ENCODE assay signal across 13 cellular contexts in the genomic region with DNA sequence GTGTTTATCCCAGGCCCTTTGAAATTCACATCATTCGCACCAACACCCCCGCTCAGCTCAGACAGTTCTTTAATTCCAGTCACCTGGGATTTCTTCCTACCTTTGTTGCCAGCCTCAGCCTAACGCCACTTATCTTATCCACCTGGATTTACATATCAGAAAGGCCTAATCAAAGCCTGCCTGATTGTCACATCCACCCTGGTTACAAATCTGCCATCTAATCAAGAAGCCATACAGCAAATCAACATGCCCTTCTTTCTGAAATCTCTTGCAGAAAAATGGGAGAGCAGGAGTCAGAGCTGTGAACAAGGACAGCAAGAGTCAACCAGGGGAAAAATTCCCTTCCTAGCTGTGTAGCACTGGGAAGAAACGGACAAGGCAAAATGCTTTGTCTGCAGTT.
DNase-seq lines count a peak whose midpoint lies in the region; ATAC-seq and TF ChIP-seq lines count a peak whose summit lies in the region.
"Had no signal": no experiment of that assay in that cellular context is flagged by ENCODE, and none has a peak within 500 bp of the region (broad histone marks: within the 10 kb centered on the region; RNA-seq: fewer than 3 reads in every experiment).

No MANE protein-coding gene starts in this region.

- H3K4me1 ChIP-seq in HUES64 (ENCODE audit: insufficient read depth, low read length) (peaks cover 58% of the 10 kb centered on the region), neuronal stem cell (ENCODE audit: control insufficient read depth in 2 of 2, insufficient read depth in 1 of 2, low read depth in 1 of 2, low read length in 2 of 2) (peaks cover 22 to 29% of the 10 kb centered on the region in 2 donors)
- H3K4me1 ChIP-seq: BE2C had no signal

- POLR2A ChIA-PET in GM10248 (lab: Yijun Ruan, JAX) = no interaction called here

- H4K91ac ChIP-seq in neuronal stem cell (ENCODE audit: low read depth, low read length, poor library complexity) = no peak overlapping the region

- TF ChIP-seq CTCF in GM10248 (IDR thresholded peaks at IDR 0.05; ENCODE audit: control extremely low read depth, extremely low read depth, low read depth, missing control alignments) = no peak

- H3K9ac ChIP-seq in HUES64 (ENCODE audit: low read depth, low read length) (no peak overlapping the region), neuronal stem cell (ENCODE audit: low read depth, low read length, poor library complexity) (no peak overlapping the region)

- no peak overlapping the region for H2BK15ac ChIP-seq in neuronal stem cell (ENCODE audit: low read length)

- ATAC-seq in HG03571 (IDR thresholded peaks at IDR 0.05; ENCODE audit: unreplicated experiment) = no peak

- no peaks in the 10 kb centered on the region for H3K79me1 ChIP-seq in neuronal stem cell (ENCODE audit: low read depth, low read length)

- H3K18ac ChIP-seq in neuronal stem cell (ENCODE audit: low read length) = no peak overlapping the region

- no peak overlapping the region for H3K23ac ChIP-seq in neuronal stem cell (ENCODE audit: low read depth, low read length, poor library complexity)

- no peak overlapping the region for H2BK5ac ChIP-seq in neuronal stem cell (ENCODE audit: low read length)

- H3K36me3 ChIP-seq in H7 (replicated peaks; ENCODE audit: control insufficient read depth, insufficient read depth, low read length) = no peaks in the 10 kb centered on the region
- no peaks in the 10 kb centered on the region for H3K36me3 ChIP-seq in HUES64 (ENCODE audit: insufficient read depth, low read length)
- H3K36me3 ChIP-seq in neuronal stem cell (replicated peaks in 1 of 2; ENCODE audit: control insufficient read depth in 2 of 2, insufficient read depth in 2 of 2, low read length in 2 of 2) = no peaks in the 10 kb centered on the region
- H3K36me3 ChIP-seq: BE2C had no signal

- H3K27me3 ChIP-seq in H7 (ENCODE audit: control insufficient read depth, insufficient read depth, low read length) (no peaks in the 10 kb centered on the region), HUES64 (ENCODE audit: insufficient read depth, low read length) (no peaks in the 10 kb centered on the region), neuronal stem cell (ENCODE audit: control insufficient read depth in 3 of 3, insufficient read depth in 3 of 3, low read depth in 1 of 3, low read length in 3 of 3) (no peaks in the 10 kb centered on the region)
- H3K27me3 ChIP-seq: BE2C had no signal

- H2AFZ ChIP-seq in neuronal stem cell (ENCODE audit: low read length) = peak overlapping the region; percentile 27

- no peak overlapping the region for H3K4ac ChIP-seq in neuronal stem cell (ENCODE audit: low read length)

- no peak overlapping the region for H3K4me2 ChIP-seq in neuronal stem cell (ENCODE audit: insufficient read depth, low read length, poor library complexity, severe bottlenecking)

- 34% methylated on average over 4 of the region's 4 CpGs for WGBS in HUES64
- no CpG with 5 or more reads among the region's 4 CpGs for WGBS in neuronal stem cell (ENCODE audit: extremely low coverage in 2 of 2, insufficient read length in 2 of 2, insufficient replicate concordance in 1 of 2), 2 donors

- H2BK12ac ChIP-seq in neuronal stem cell (ENCODE audit: low read length) = no peak overlapping the region

- CTCF ChIA-PET in GM10248 (lab: Yijun Ruan, JAX) = interaction anchor here (1.6 kb wide), 1 partner anchor 11 kb away, joined by 4 read pairs; no protein-coding TSS in a partner anchor

- no peak overlapping the region for H3K4me3 ChIP-seq in H7 (ENCODE audit: insufficient read depth, low read depth, low read length)
- H3K4me3 ChIP-seq in HUES64 (ENCODE audit: low read length) = no peak overlapping the region
- H3K4me3 ChIP-seq in neuronal stem cell (ENCODE audit: low read length in 2 of 2) = no peak overlapping the region

- no peaks in the 10 kb centered on the region for H3K9me3 ChIP-seq in HUES64 (ENCODE audit: insufficient read depth, low read depth, low read length)
- H3K9me3 ChIP-seq in neuronal stem cell (replicated peaks in 1 of 2; ENCODE audit: control insufficient read depth in 2 of 2, insufficient read depth in 1 of 2, low read depth in 1 of 2, low read length in 2 of 2) = no peaks in the 10 kb centered on the region
- H3K9me3 ChIP-seq: BE2C had no signal

- no peak overlapping the region for H2BK120ac ChIP-seq in neuronal stem cell (ENCODE audit: low read depth, low read length)

- DNase-seq in H7 (peak; percentile 30), iPS-NIHi7 (ENCODE audit: extremely low spot score) (peak; percentile 43), neuronal stem cell (ENCODE audit: low spot score) (no peak), AG20443 (ENCODE audit: low spot score) (no peak), GM10248 (ENCODE audit: extremely low spot score) (no peak)
- DNase-seq: BE2C; CD4-positive, alpha-beta memory T cell; DMS79; IMR-90; KBM-7 had no signal

- H3K14ac ChIP-seq in neuronal stem cell (ENCODE audit: low read length) = no peak overlapping the region

- H3K27ac ChIP-seq in HUES64 (ENCODE audit: low read depth, low read length) (0 out of 2 replicates have a peak overlapping the region, but pooled peaks have one; percentile 10), neuronal stem cell (replicated peaks; ENCODE audit: low read length) (peak overlapping the region; percentile 21)
- H3K27ac ChIP-seq: C4-2B had no signal

- no peak overlapping the region for H4K8ac ChIP-seq in neuronal stem cell (ENCODE audit: low read depth, low read length)

- no peak overlapping the region for H2AK5ac ChIP-seq in neuronal stem cell (ENCODE audit: low read depth, low read length)

Comparison
In these comparisons a context has a peak if more than half of its experiments do, and no peak if none do; other contexts are left out.
1. DNase-seq: peak in H7 (single experiment) and iPS-NIHi7 (single experiment); none in neuronal stem cell (single experiment), AG20443 (single experiment) and GM10248 (single experiment).